Comparison of ENCODE assay signal across 1 cellular context in genomic region chr3:70988111-70988510, GRCh38.
TF ChIP-seq lines count a peak whose summit lies in the region.

No MANE protein-coding gene starts in this region.

TF ChIP-seq in IMR-90, 13 proteins besides CTCF, POLR2A, EP300 and RAD21:
- no peak for TF ChIP-seq NFE2L2 (IDR thresholded peaks at IDR 0.05; ENCODE audit: low read depth, low read length)
- TF ChIP-seq RFX5 (IDR thresholded peaks at IDR 0.05; ENCODE audit: low read depth, low read length), result no peak
- TF ChIP-seq USF2 (IDR thresholded peaks at IDR 0.05; ENCODE audit: low read depth, low read length), result no peak
- TF ChIP-seq CEBPB (IDR thresholded peaks at IDR 0.05; ENCODE audit: low read depth, low read length), result no peak
- TF ChIP-seq MAZ (IDR thresholded peaks at IDR 0.05; ENCODE audit: borderline replicate concordance, low read depth, low read length), result no peak
- TF ChIP-seq SMC3 (IDR thresholded peaks at IDR 0.05; ENCODE audit: low read depth, low read length), result no peak
- no peak for TF ChIP-seq MXI1 (IDR thresholded peaks at IDR 0.05; ENCODE audit: borderline replicate concordance, low read depth, low read length)
- no peak for TF ChIP-seq MAFK (IDR thresholded peaks at IDR 0.05; ENCODE audit: low read depth, low read length)
- TF ChIP-seq BHLHE40 (IDR thresholded peaks at IDR 0.05; ENCODE audit: low read depth, low read length), result no peak
- no peak for TF ChIP-seq FOS (IDR thresholded peaks at IDR 0.05; ENCODE audit: low read depth, low read length)
- no peak for TF ChIP-seq RCOR1 (IDR thresholded peaks at IDR 0.05; ENCODE audit: insufficient replicate concordance, low read length)
- no peak for TF ChIP-seq ELK1 (IDR thresholded peaks at IDR 0.05; ENCODE audit: borderline replicate concordance, low read depth, low read length)
- TF ChIP-seq CHD1 (IDR thresholded peaks at IDR 0.05; ENCODE audit: low read depth, low read length), result no peak
